ENCODE assay signal across 8 cellular contexts in genomic region chr13:51844862-51845573, GRCh38. TPM values are rescaled to one million over a fixed set of nuclear protein-coding genes. Genes with fewer than 3 reads are reported as not detected.
DNase-seq lines count a peak whose midpoint lies in the region; ATAC-seq and TF ChIP-seq lines count a peak whose summit lies in the region.

Gene TMEM272, minus strand, starts transcription at chr13:51845177. Its CDS starts 6,647 bp downstream, at chr13:51838530.

- H3K27me3 Mint-ChIP-seq in activated CD4-positive, alpha-beta memory T cell treated with anti-CD3 and anti-CD28 coated beads, Interleukin-2, amount 10 ng/mL, durations not matched to agents 7 days and 5 days = peaks cover 16% of the 10 kb centered on the region
- no peaks in the 10 kb centered on the region for H3K27me3 Mint-ChIP-seq in endothelial cell (ENCODE audit: unreplicated experiment)
- peaks cover 9% of the 10 kb centered on the region for H3K27me3 Mint-ChIP-seq in stimulated activated naive CD8-positive, alpha-beta T cell treated with anti-CD3 and anti-CD28 coated beads, Interleukin-15, Interleukin-2, amounts not matched to agents 100 ng/mL and 50 ng/mL, for 24 hours

- ATAC-seq in GM19372 (IDR thresholded peaks at IDR 0.05; ENCODE audit: low read depth, unreplicated experiment) = peak; percentile 54

- TF ChIP-seq CTCF in endothelial cell (IDR thresholded peaks at IDR 0.05; ENCODE audit: unreplicated experiment) = peak; percentile 83

- no peak within 1 kb of the TSS for H3K27ac Mint-ChIP-seq in activated CD4-positive, alpha-beta memory T cell treated with anti-CD3 and anti-CD28 coated beads, Interleukin-2, amount 10 ng/mL, durations not matched to agents 7 days and 5 days
- no peak within 1 kb of the TSS for H3K27ac Mint-ChIP-seq in endothelial cell (ENCODE audit: unreplicated experiment)
- peak within 1 kb of the TSS; percentile 43 for H3K27ac Mint-ChIP-seq in stimulated activated naive CD8-positive, alpha-beta T cell treated with anti-CD3 and anti-CD28 coated beads, Interleukin-15, Interleukin-2, amounts not matched to agents 100 ng/mL and 50 ng/mL, for 24 hours

- no peaks in the 10 kb centered on the region for H3K36me3 Mint-ChIP-seq in activated CD4-positive, alpha-beta memory T cell treated with anti-CD3 and anti-CD28 coated beads, Interleukin-2, amount 10 ng/mL, durations not matched to agents 7 days and 5 days (ENCODE audit: low read depth)
- H3K36me3 Mint-ChIP-seq in endothelial cell (ENCODE audit: low read depth, unreplicated experiment) = no peaks in the 10 kb centered on the region
- H3K36me3 Mint-ChIP-seq in stimulated activated naive CD8-positive, alpha-beta T cell treated with anti-CD3 and anti-CD28 coated beads, Interleukin-15, Interleukin-2, amounts not matched to agents 100 ng/mL and 50 ng/mL, for 24 hours (ENCODE audit: low read depth) = no peaks in the 10 kb centered on the region

- H3K4me3 Mint-ChIP-seq in activated CD4-positive, alpha-beta memory T cell treated with anti-CD3 and anti-CD28 coated beads, Interleukin-2, amount 10 ng/mL, durations not matched to agents 7 days and 5 days = no peak within 1 kb of the TSS
- peak within 1 kb of the TSS; percentile 58 for H3K4me3 Mint-ChIP-seq in endothelial cell (ENCODE audit: unreplicated experiment)
- H3K4me3 Mint-ChIP-seq in stimulated activated naive CD8-positive, alpha-beta T cell treated with anti-CD3 and anti-CD28 coated beads, Interleukin-15, Interleukin-2, amounts not matched to agents 100 ng/mL and 50 ng/mL, for 24 hours = peak within 1 kb of the TSS; percentile 71

- peaks cover 8% of the 10 kb centered on the region for H3K4me1 Mint-ChIP-seq in activated CD4-positive, alpha-beta memory T cell treated with anti-CD3 and anti-CD28 coated beads, Interleukin-2, amount 10 ng/mL, durations not matched to agents 7 days and 5 days
- H3K4me1 Mint-ChIP-seq in endothelial cell (ENCODE audit: unreplicated experiment) = peaks cover 12% of the 10 kb centered on the region
- peaks cover 18% of the 10 kb centered on the region for H3K4me1 Mint-ChIP-seq in stimulated activated naive CD8-positive, alpha-beta T cell treated with anti-CD3 and anti-CD28 coated beads, Interleukin-15, Interleukin-2, amounts not matched to agents 100 ng/mL and 50 ng/mL, for 24 hours (ENCODE audit: low read depth)

- CTCF ChIA-PET in activated CD4-positive, alpha-beta memory T cell treated with anti-CD3 and anti-CD28 coated beads, Interleukin-2, amount 10 ng/mL, durations not matched to agents 7 days and 5 days (lab: Charles Lee) = interaction anchor here (0.7 to 2.8 kb wide), 6 partner anchors 10 to 29 kb away, joined by 3 to 12 read pairs (median 5); no protein-coding TSS in a partner anchor

- H3K9me3 Mint-ChIP-seq in activated CD4-positive, alpha-beta memory T cell treated with anti-CD3 and anti-CD28 coated beads, Interleukin-2, amount 10 ng/mL, durations not matched to agents 7 days and 5 days = no peaks in the 10 kb centered on the region
- no peaks in the 10 kb centered on the region for H3K9me3 Mint-ChIP-seq in endothelial cell (ENCODE audit: unreplicated experiment)
- no peaks in the 10 kb centered on the region for H3K9me3 Mint-ChIP-seq in stimulated activated naive CD8-positive, alpha-beta T cell treated with anti-CD3 and anti-CD28 coated beads, Interleukin-15, Interleukin-2, amounts not matched to agents 100 ng/mL and 50 ng/mL, for 24 hours

- POLR2A ChIA-PET in activated CD4-positive, alpha-beta memory T cell treated with anti-CD3 and anti-CD28 coated beads, Interleukin-2, amount 10 ng/mL, durations not matched to agents 7 days and 5 days (lab: Charles Lee) = no interaction called here

- DNase-seq in Ammon's horn (ENCODE audit: low spot score) (peak; percentile 58), NCI-H2029 treated with DMSO at 0.1 percent for 48 hours (lab: John Stamatoyannopoulos, UW) (peak; percentile 19), endothelial cell (ENCODE audit: low spot score) (peak; percentile 85), middle frontal gyrus (ENCODE audit: extremely low spot score, low spot score) (peak; percentile 48), SHP77 treated with DMSO at 0.1 percent for 48 hours (lab: John Stamatoyannopoulos, UW) (no peak)
- peak; percentile 49 for DNase-seq in activated CD4-positive, alpha-beta memory T cell treated with anti-CD3 and anti-CD28 coated beads, Interleukin-2, amount 10 ng/mL, durations not matched to agents 7 days and 5 days

RNA-seq across cellular contexts. Expression of gene TMEM272, which starts in this region (rescaled TPM):
- under 1 TPM; 0.15 to 0.28 TPM for total RNA-seq in activated CD4-positive, alpha-beta memory T cell treated with anti-CD3 and anti-CD28 coated beads, Interleukin-2, amount 10 ng/mL, durations not matched to agents 7 days and 5 days
- 0.15 TPM for total RNA-seq in endothelial cell (ENCODE audit: unreplicated experiment)

Comparison
In these comparisons a context has a peak if more than half of its experiments do, and no peak if none do; other contexts are left out.
1. Peak in DNase-seq in activated CD4-positive, alpha-beta memory T cell treated with anti-CD3 and anti-CD28 coated beads, Interleukin-2, amount 10 ng/mL, durations not matched to agents 7 days and 5 days; RNA of the gene not detected or under 1 TPM.
2. Peak in DNase-seq in endothelial cell; RNA of the gene not detected or under 1 TPM.